Comparison of ENCODE assay signal across 17 cellular contexts in genomic region chr3:140384028-140384771, GRCh38.
DNase-seq lines count a peak whose midpoint lies in the region; ATAC-seq, FAIRE-seq and TF ChIP-seq lines count a peak whose summit lies in the region.
"Had no signal": no experiment of that assay in that cellular context is flagged by ENCODE, and none has a peak within 500 bp of the region (broad histone marks: within the 10 kb centered on the region; RNA-seq: fewer than 3 reads in every experiment).

No MANE protein-coding gene starts in this region.

- no peak for TF ChIP-seq CTCF in MM.1S (IDR thresholded peaks at IDR 0.05; ENCODE audit: low read length)
- TF ChIP-seq CTCF in kidney (IDR thresholded peaks at IDR 0.05; ENCODE audit: borderline replicate concordance, extremely low read depth, insufficient read depth): no peak
- no peak for TF ChIP-seq CTCF in stomach (IDR thresholded peaks at IDR 0.05)
- no peak for TF ChIP-seq CTCF in Calu3 (IDR thresholded peaks at IDR 0.05; ENCODE audit: unreplicated experiment)

- peak; percentile 7 for DNase-seq in NCI-H2029 (lab: John Stamatoyannopoulos, UW)
- no peak for DNase-seq in NCI-H2029 treated with DMSO at 0.1 percent for 48 hours (lab: John Stamatoyannopoulos, UW)
- DNase-seq in MM.1S: peak; percentile 23
- DNase-seq in kidney: peak; percentile 78
- DNase-seq in stomach: peak; percentile 52
- no peak for DNase-seq in SHP77 (lab: John Stamatoyannopoulos, UW)
- no peak for DNase-seq in Calu3
- DNase-seq: C1 segment of cervical spinal cord, DMS153, GM23248, NCI-H1694 treated with DMSO at 0.1 percent for 48 hours, NCI-H2171, NCI-H510A treated with DMSO at 0.1 percent for 48 hours, OCI-M1 had no signal

- peak overlapping the region; percentile 38 for H3K4me2 ChIP-seq in MM.1S (ENCODE audit: low read depth, low read length)

- H3K4me3 Mint-ChIP-seq in Calu3 (ENCODE audit: low read depth, unreplicated experiment): no peak overlapping the region

- no peak overlapping the region for H3K27ac Mint-ChIP-seq in Calu3 (ENCODE audit: unreplicated experiment)

- TF ChIP-seq EP300 in stomach (IDR thresholded peaks at IDR 0.05): no peak

- H3K4me1 ChIP-seq in MM.1S (ENCODE audit: low read length): 0 out of 2 replicates have a peak, but pooled peaks cover 3% of the 10 kb centered on the region
- H3K4me1 ChIP-seq in kidney (ENCODE audit: control insufficient read depth in 1 of 2, insufficient read depth in 1 of 2, low read depth in 1 of 2, low read length in 2 of 2): peaks cover 0 to 3% of the 10 kb centered on the region in 2 donors
- H3K4me1 ChIP-seq in stomach: peaks cover 0 to 8% (median 3%) of the 10 kb centered on the region in 4 donors

- CTCF ChIA-PET in Calu3 (lab: Charles Lee): no interaction called here

- no peak for FAIRE-seq in kidney (lab: Jason Lieb, UNC)
- FAIRE-seq: A204.1 had no signal

- H3K27me3 ChIP-seq in MM.1S (replicated peaks; ENCODE audit: insufficient read depth, low read length): no peaks in the 10 kb centered on the region
- H3K27me3 ChIP-seq in stomach: no peaks in the 10 kb centered on the region

- no peaks in the 10 kb centered on the region for H3K4me1 Mint-ChIP-seq in Calu3 (ENCODE audit: low read depth, unreplicated experiment)

- no peaks in the 10 kb centered on the region for H4K20me1 ChIP-seq in MM.1S (ENCODE audit: insufficient read depth, low read length)

- no peak overlapping the region for H3K4me3 ChIP-seq in MM.1S (ENCODE audit: low read length)
- no peak overlapping the region for H3K4me3 ChIP-seq in kidney (ENCODE audit: low read length in 2 of 2)
- peak overlapping the region in 1 of 4 donors; percentile 7 for H3K4me3 ChIP-seq in stomach
- H3K4me3 ChIP-seq: GM23248 had no signal

- H3K36me3 ChIP-seq in MM.1S (replicated peaks; ENCODE audit: insufficient read depth, low read length): no peaks in the 10 kb centered on the region
- no peaks in the 10 kb centered on the region for H3K36me3 ChIP-seq in kidney (ENCODE audit: control insufficient read depth in 1 of 2, insufficient read depth in 2 of 2, low read length in 2 of 2)
- no peaks in the 10 kb centered on the region for H3K36me3 ChIP-seq in stomach

- no peaks in the 10 kb centered on the region for H3K9me2 ChIP-seq in MM.1S (replicated peaks; ENCODE audit: insufficient read depth, low read length)

- intact Hi-C loops in kidney (cut with DNase I) (no loop called here), stomach (cut with DNase I; ENCODE audit: low total_unique reads) (no loop called here), Calu3 (cut with micrococcal nuclease; ENCODE audit: unreplicated experiment) (loop anchor here (10.0 kb wide), 1 partner anchor 351 kb away; no protein-coding TSS in a partner anchor)

- 32 to 38% (median 34%) methylated on average over 8 of the region's 8 CpGs for WGBS in stomach, 5 donors

- H2AFZ ChIP-seq in MM.1S (ENCODE audit: low read length): peak overlapping the region; percentile 29; the same call in 1 of the 2 replicates
- H2AFZ ChIP-seq: GM23248 had no signal

- ATAC-seq in GM19035 (IDR thresholded peaks at IDR 0.05; ENCODE audit: unreplicated experiment): no peak

- peaks cover 8% of the 10 kb centered on the region for H3K27me3 Mint-ChIP-seq in Calu3 (ENCODE audit: unreplicated experiment)

- no peaks in the 10 kb centered on the region for H3K9me3 ChIP-seq in MM.1S (replicated peaks; ENCODE audit: insufficient read depth, low read length)
- H3K9me3 ChIP-seq in kidney (ENCODE audit: control insufficient read depth in 1 of 2, low read length in 2 of 2): no peaks in the 10 kb centered on the region
- H3K9me3 ChIP-seq in stomach: no peaks in the 10 kb centered on the region

- H3K27ac ChIP-seq in MM.1S (ENCODE audit: low read length) (no peak overlapping the region), kidney (ENCODE audit: low read depth in 2 of 2, low read length in 2 of 2) (no peak overlapping the region), stomach (no peak overlapping the region)
- H3K27ac ChIP-seq: GM23248, RWPE1 had no signal

- no peaks in the 10 kb centered on the region for H3K36me3 Mint-ChIP-seq in Calu3 (ENCODE audit: insufficient read depth, unreplicated experiment)

- TF ChIP-seq POLR2A in stomach (IDR thresholded peaks at IDR 0.05): no peak

- no peaks in the 10 kb centered on the region for H3F3A ChIP-seq in MM.1S (ENCODE audit: insufficient read depth, low read length)

- peaks cover 7% of the 10 kb centered on the region for H3K9me3 Mint-ChIP-seq in Calu3 (ENCODE audit: low read depth, unreplicated experiment)

- BruUV-seq in Calu3 (replicated peaks; lab: Mats Ljungman, UMichigan): no TSS peak

- no peaks in the 10 kb centered on the region for H3K79me2 ChIP-seq in MM.1S (ENCODE audit: low read length)

- H3K9ac ChIP-seq in MM.1S (ENCODE audit: low read length) (no peak overlapping the region), kidney (ENCODE audit: low read length in 2 of 2) (no peak overlapping the region)
- H3K9ac ChIP-seq: GM23248 had no signal

Comparison
In these comparisons a context has a peak if more than half of its experiments do, and no peak if none do; other contexts are left out.
1. DNase-seq: peak in NCI-H2029 (single experiment), MM.1S (single experiment), kidney (single experiment) and stomach (single experiment); none in NCI-H2029 treated with DMSO at 0.1 percent for 48 hours (single experiment), SHP77 (0 of 2) and Calu3 (single experiment).